ENCODE assay signal across 16 cellular contexts in genomic region chr13:46855166-46855565, GRCh38. TPM values are rescaled to one million over a fixed set of nuclear protein-coding genes. Genes with fewer than 3 reads are reported as not detected.
DNase-seq lines count a peak whose midpoint lies in the region; ATAC-seq and TF ChIP-seq lines count a peak whose summit lies in the region.
"Had no signal": no experiment of that assay in that cellular context is flagged by ENCODE, and none has a peak within 500 bp of the region (broad histone marks: within the 10 kb centered on the region; RNA-seq: fewer than 3 reads in every experiment).

No MANE protein-coding gene starts in this region.

- no peaks in the 10 kb centered on the region for H3K9me3 ChIP-seq in right cardiac atrium (ENCODE audit: control insufficient read depth, low read length)
- H3K9me3 ChIP-seq in WERI-Rb-1 (ENCODE audit: severe bottlenecking) = no peaks in the 10 kb centered on the region
- H3K9me3 ChIP-seq: tibial nerve had no signal

- peaks cover 3% of the 10 kb centered on the region for H3K4me1 ChIP-seq in right cardiac atrium (ENCODE audit: control insufficient read depth, insufficient read depth, low read length)
- H3K4me1 ChIP-seq: tibial nerve had no signal

- H3K36me3 Mint-ChIP-seq in activated naive CD8-positive, alpha-beta T cell treated with anti-CD3 and anti-CD28 coated beads, Interleukin-2, amount 50 U/mL, for 24 hours (ENCODE audit: low read depth) = no peaks in the 10 kb centered on the region
- no peaks in the 10 kb centered on the region for H3K36me3 Mint-ChIP-seq in activated naive CD8-positive, alpha-beta T cell treated with anti-CD3 and anti-CD28 coated beads for 36 hours
- no peaks in the 10 kb centered on the region for H3K36me3 Mint-ChIP-seq in stimulated activated naive B cell treated with anti-CD40 and anti-IgM and Interleukin-4, amounts not matched to agents 10 μg/mL and 1 μg/mL and 100 μg/mL, for 72 hours

- no peak overlapping the region for H3K4me3 ChIP-seq in right cardiac atrium (ENCODE audit: low read length)
- no peak overlapping the region for H3K4me3 ChIP-seq in WERI-Rb-1 (ENCODE audit: low read depth, low read length)
- H3K4me3 ChIP-seq: smooth muscle cell, tibial nerve had no signal

- H3K27ac Mint-ChIP-seq in activated naive CD8-positive, alpha-beta T cell treated with anti-CD3 and anti-CD28 coated beads, Interleukin-2, amount 50 U/mL, for 24 hours = no peak overlapping the region
- no peak overlapping the region for H3K27ac Mint-ChIP-seq in activated naive CD8-positive, alpha-beta T cell treated with anti-CD3 and anti-CD28 coated beads for 36 hours
- no peak overlapping the region for H3K27ac Mint-ChIP-seq in stimulated activated naive B cell treated with anti-CD40 and anti-IgM and Interleukin-4, amounts not matched to agents 10 μg/mL and 1 μg/mL and 100 μg/mL, for 72 hours
- H3K27ac Mint-ChIP-seq: nephron had no signal

- no peak overlapping the region for H3K27ac ChIP-seq in right cardiac atrium (ENCODE audit: low read length)
- no peak overlapping the region for H3K27ac ChIP-seq in WERI-Rb-1
- H3K27ac ChIP-seq: tibial nerve had no signal

- H3K9me3 Mint-ChIP-seq in activated naive CD8-positive, alpha-beta T cell treated with anti-CD3 and anti-CD28 coated beads, Interleukin-2, amount 50 U/mL, for 24 hours = no peaks in the 10 kb centered on the region
- H3K9me3 Mint-ChIP-seq in activated naive CD8-positive, alpha-beta T cell treated with anti-CD3 and anti-CD28 coated beads for 36 hours = no peaks in the 10 kb centered on the region
- no peaks in the 10 kb centered on the region for H3K9me3 Mint-ChIP-seq in stimulated activated naive B cell treated with anti-CD40 and anti-IgM and Interleukin-4, amounts not matched to agents 10 μg/mL and 1 μg/mL and 100 μg/mL, for 72 hours
- H3K9me3 Mint-ChIP-seq: nephron had no signal

- DNase-seq in activated naive CD8-positive, alpha-beta T cell treated with anti-CD3 and anti-CD28 coated beads, Interleukin-2, amount 50 U/mL, for 24 hours = no peak
- DNase-seq in activated naive CD8-positive, alpha-beta T cell treated with anti-CD3 and anti-CD28 coated beads for 36 hours = no peak
- no peak for DNase-seq in stimulated activated naive B cell treated with anti-CD40 and anti-IgM and Interleukin-4, amounts not matched to agents 10 μg/mL and 1 μg/mL and 100 μg/mL, for 72 hours
- DNase-seq in KBM-7 = no peak
- no peak for DNase-seq in right cardiac atrium
- DNase-seq in WERI-Rb-1 = no peak
- DNase-seq: activated CD4-positive, alpha-beta T cell treated with anti-CD3 and anti-CD28 coated beads, Interleukin-2, amount 50 U/mL, for 1 hour; activated naive CD4-positive, alpha-beta T cell treated with Interleukin-2 at 50 U/mL for 16 hours; caudate nucleus; left ventricle myocardium superior; NCI-H187 treated with DMSO at 0.1 percent for 48 hours had no signal

- H3K27me3 Mint-ChIP-seq in activated naive CD8-positive, alpha-beta T cell treated with anti-CD3 and anti-CD28 coated beads, Interleukin-2, amount 50 U/mL, for 24 hours = no peaks in the 10 kb centered on the region
- peaks cover 7% of the 10 kb centered on the region for H3K27me3 Mint-ChIP-seq in activated naive CD8-positive, alpha-beta T cell treated with anti-CD3 and anti-CD28 coated beads for 36 hours
- peaks cover 4 to 7% of the 10 kb centered on the region in 2 donors for H3K27me3 Mint-ChIP-seq in stimulated activated naive B cell treated with anti-CD40 and anti-IgM and Interleukin-4, amounts not matched to agents 10 μg/mL and 1 μg/mL and 100 μg/mL, for 72 hours

- peak; percentile 43 for ATAC-seq in activated naive CD8-positive, alpha-beta T cell treated with anti-CD3 and anti-CD28 coated beads, Interleukin-2, amount 50 U/mL, for 24 hours
- ATAC-seq in GM21723 (IDR thresholded peaks at IDR 0.05; ENCODE audit: unreplicated experiment) = peak; percentile 68
- ATAC-seq in HG03469 (IDR thresholded peaks at IDR 0.05; ENCODE audit: unreplicated experiment) = peak; percentile 67
- ATAC-seq in stimulated activated naive B cell treated with anti-CD40 and anti-IgM and Interleukin-4, amounts not matched to agents 10 μg/mL and 1 μg/mL and 100 μg/mL, for 72 hours (replicated peaks) = peak; percentile 91
- no peak for ATAC-seq in right cardiac atrium
- ATAC-seq: left ventricle myocardium superior had no signal

- 79% methylated on average over 2 of the region's 2 CpGs for WGBS in right cardiac atrium

- H3K4me1 Mint-ChIP-seq in activated naive CD8-positive, alpha-beta T cell treated with anti-CD3 and anti-CD28 coated beads, Interleukin-2, amount 50 U/mL, for 24 hours = no peaks in the 10 kb centered on the region
- H3K4me1 Mint-ChIP-seq in activated naive CD8-positive, alpha-beta T cell treated with anti-CD3 and anti-CD28 coated beads for 36 hours = peaks cover 3% of the 10 kb centered on the region
- H3K4me1 Mint-ChIP-seq in stimulated activated naive B cell treated with anti-CD40 and anti-IgM and Interleukin-4, amounts not matched to agents 10 μg/mL and 1 μg/mL and 100 μg/mL, for 72 hours = peaks cover 4 to 12% of the 10 kb centered on the region in 2 donors

- H3K27me3 ChIP-seq in right cardiac atrium (ENCODE audit: control insufficient read depth, insufficient read depth) = no peaks in the 10 kb centered on the region
- no peaks in the 10 kb centered on the region for H3K27me3 ChIP-seq in WERI-Rb-1 (ENCODE audit: insufficient read depth, low read depth, severe bottlenecking)
- H3K27me3 ChIP-seq: tibial nerve had no signal

- no peak for TF ChIP-seq CTCF in WERI-Rb-1 (IDR thresholded peaks at IDR 0.05; ENCODE audit: low read depth, low read length)

- H3K36me3 ChIP-seq in WERI-Rb-1 = no peaks in the 10 kb centered on the region
- H3K36me3 ChIP-seq: tibial nerve had no signal

- H3K4me3 Mint-ChIP-seq in activated naive CD8-positive, alpha-beta T cell treated with anti-CD3 and anti-CD28 coated beads, Interleukin-2, amount 50 U/mL, for 24 hours = no peak overlapping the region
- H3K4me3 Mint-ChIP-seq in activated naive CD8-positive, alpha-beta T cell treated with anti-CD3 and anti-CD28 coated beads for 36 hours = no peak overlapping the region
- H3K4me3 Mint-ChIP-seq in stimulated activated naive B cell treated with anti-CD40 and anti-IgM and Interleukin-4, amounts not matched to agents 10 μg/mL and 1 μg/mL and 100 μg/mL, for 72 hours = no peak overlapping the region
- H3K4me3 Mint-ChIP-seq: nephron had no signal

- intact Hi-C loops in right cardiac atrium (cut with DNase I) = no loop called here

- in situ Hi-C loops in KBM-7 (cut with MboI; ENCODE audit: low pct_unique_long_range_greater_than_20kb, low sequenced_read_pairs) = no loop called here

RNA-seq across cellular contexts. Expression of gene HTR2A, which starts 41.7 kb away (rescaled TPM):
- total RNA-seq in activated naive CD8-positive, alpha-beta T cell treated with anti-CD3 and anti-CD28 coated beads for 36 hours = not detected
- total RNA-seq in right cardiac atrium = 1 to 10 TPM in 1 of 4 donors, under 1 TPM in 3; 0.11 to 1.1 (median 0.31) TPM
- 0.32 TPM for polyA plus RNA-seq in right cardiac atrium

RNA-seq across cellular contexts. Expression of gene ESD, which starts 58.2 kb away (rescaled TPM):
- total RNA-seq in activated naive CD8-positive, alpha-beta T cell treated with anti-CD3 and anti-CD28 coated beads for 36 hours = 100 to 1,000 TPM; 140 to 142 TPM
- total RNA-seq in right cardiac atrium = 100 to 1,000 TPM in 2 of 4 donors, 10 to 100 TPM in 2; 99.7 to 113 (median 102) TPM
- 147 TPM for polyA plus RNA-seq in right cardiac atrium

Comparison
In these comparisons a context has a peak if more than half of its experiments do, and no peak if none do; other contexts are left out.
1. ATAC-seq: peak in activated naive CD8-positive, alpha-beta T cell treated with anti-CD3 and anti-CD28 coated beads, Interleukin-2, amount 50 U/mL, for 24 hours (single experiment), GM21723 (single experiment), HG03469 (single experiment) and stimulated activated naive B cell treated with anti-CD40 and anti-IgM and Interleukin-4, amounts not matched to agents 10 μg/mL and 1 μg/mL and 100 μg/mL, for 72 hours (2 of 2); none in right cardiac atrium (0 of 2).